In the genomic region with DNA sequence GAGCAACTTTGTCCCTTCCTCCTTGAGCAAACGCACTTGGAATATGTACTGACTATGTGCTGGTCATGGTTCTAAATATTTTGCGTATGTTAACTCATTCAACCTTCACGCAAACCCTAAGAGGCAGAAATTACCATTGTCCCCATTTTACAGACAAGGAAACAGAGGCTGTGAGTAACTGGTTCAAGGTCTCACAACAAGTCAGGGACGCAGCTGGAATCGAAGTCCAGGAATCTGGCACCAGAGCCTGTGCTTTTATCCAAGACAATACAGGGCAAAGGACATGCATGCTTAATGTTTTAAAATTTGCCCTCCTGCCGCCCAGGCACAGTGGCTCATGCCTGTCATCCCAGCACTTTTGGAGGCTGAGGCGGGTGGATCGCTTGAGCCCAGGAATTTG, we compare ENCODE assay signal across 19 cellular contexts. TPM values are rescaled to one million over a fixed set of nuclear protein-coding genes. Genes with fewer than 3 reads are reported as not detected.
"Had no signal": no experiment of that assay in that cellular context is flagged by ENCODE, and none has a peak within 500 bp of the region (broad histone marks: within the 10 kb centered on the region; RNA-seq: fewer than 3 reads in every experiment).

No MANE protein-coding gene starts in this region.

- H3K4me1 ChIP-seq: pancreas, upper lobe of right lung had no signal

- DNase-seq: activated CD4-positive, alpha-beta T cell treated with anti-CD3 and anti-CD28 coated beads for 4 hours; activated gamma-delta T cell treated with Interleukin-2 at 50 U/mL for 16 hours; amygdala; kidney; left ventricle myocardium superior; pancreas; stimulated activated CD4-positive, alpha-beta T cell treated with anti-CD3 and anti-CD28 coated beads, Interleukin-12 subunit alpha, Interleukin-12 subunit beta, amount 100 ng/mL, for 4 hours; stimulated activated CD4-positive, alpha-beta T cell treated with anti-CD3 and anti-CD28 coated beads, Interleukin-2, amount 100 ng/mL, for 48 hours; stimulated activated naive CD8-positive, alpha-beta T cell treated with anti-CD3 and anti-CD28 coated beads, Interleukin-15, amount 100 ng/mL, for 72 hours; T-helper 1 cell; testis; upper lobe of right lung had no signal

- H3K4me3 ChIP-seq: hepatocyte, neural progenitor cell, pancreas, SK-N-MC, testis, upper lobe of right lung had no signal

- H3K9me3 ChIP-seq: pancreas, testis, upper lobe of right lung had no signal

- H3K36me3 ChIP-seq: neural progenitor cell, pancreas had no signal

- H3K9ac ChIP-seq: neural progenitor cell had no signal

- ATAC-seq: left ventricle myocardium superior; pancreas; stimulated activated naive CD8-positive, alpha-beta T cell treated with anti-CD3 and anti-CD28 coated beads, Interleukin-15, amount 100 ng/mL, for 72 hours; upper lobe of right lung had no signal

- H3K27ac Mint-ChIP-seq: brain; dendritic cell treated with granulocyte-macrophage colony-stimulating factor and Interleukin-4, amounts not matched to agents 40 ng/mL and 50 ng/mL, for 4 days; neural progenitor cell had no signal

- H3K27me3 ChIP-seq: testis, upper lobe of right lung had no signal

- H3K4me3 Mint-ChIP-seq: brain; central memory CD8-positive, alpha-beta T cell; dendritic cell treated with granulocyte-macrophage colony-stimulating factor and Interleukin-4, amounts not matched to agents 40 ng/mL and 50 ng/mL, for 4 days; neural progenitor cell; stimulated activated naive CD8-positive, alpha-beta T cell treated with anti-CD3 and anti-CD28 coated beads, Interleukin-15, amount 100 ng/mL, for 72 hours had no signal

- H3K4me2 ChIP-seq: hepatocyte, neural progenitor cell had no signal

- H3K9me3 Mint-ChIP-seq: central memory CD8-positive, alpha-beta T cell had no signal

- H3K27me3 Mint-ChIP-seq: central memory CD8-positive, alpha-beta T cell; dendritic cell treated with granulocyte-macrophage colony-stimulating factor and Interleukin-4, amounts not matched to agents 40 ng/mL and 50 ng/mL, for 4 days; stimulated activated naive CD8-positive, alpha-beta T cell treated with anti-CD3 and anti-CD28 coated beads, Interleukin-15, amount 100 ng/mL, for 72 hours had no signal

- H3K27ac ChIP-seq: hepatocyte, neural progenitor cell, pancreas, SK-N-MC, testis, upper lobe of right lung, VCaP had no signal

- H3K36me3 Mint-ChIP-seq: brain, neural progenitor cell had no signal

RNA-seq across cellular contexts. Expression of a gene that starts 16.6 kb away (rescaled TPM):
- total RNA-seq: left ventricle myocardium superior had no signal
